10 cellular contexts compared by ENCODE assay signal in the genomic region with DNA sequence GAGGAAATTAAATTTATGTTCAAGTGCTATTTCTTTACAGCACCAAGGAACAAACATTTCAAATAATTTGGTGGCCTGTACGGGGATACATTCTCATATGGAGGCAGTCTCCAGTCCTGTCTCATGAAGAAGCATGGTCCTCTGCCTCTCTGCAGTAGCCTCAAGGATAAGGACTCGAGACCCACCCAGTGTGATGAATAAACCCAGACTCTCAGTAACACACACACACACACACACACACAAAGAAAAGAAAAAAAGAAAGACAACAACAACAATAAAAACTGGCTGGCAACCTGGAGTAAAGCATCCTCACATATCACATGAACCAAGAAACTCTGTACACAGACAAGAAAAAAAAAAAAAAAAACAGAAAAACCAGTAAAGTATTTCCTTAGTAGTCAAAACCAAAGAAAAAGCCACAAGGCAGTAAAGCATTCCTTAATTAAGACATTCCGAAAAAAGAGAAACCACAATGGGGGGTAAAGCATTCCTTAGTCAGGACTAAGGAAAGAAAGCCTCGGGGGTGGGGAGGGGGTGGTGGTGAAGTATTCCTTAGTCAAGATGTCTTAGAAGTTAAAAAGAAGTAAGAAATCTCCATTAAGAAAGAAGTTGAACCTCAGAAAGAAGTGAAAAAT. TPM values are rescaled to one million over a fixed set of nuclear protein-coding genes. Genes with fewer than 3 reads are reported as not detected.
A peak's percentile ranks its signal among the peaks of the same experiment; 100 is the strongest.
DNase-seq lines count a peak whose midpoint lies in the region; ATAC-seq and TF ChIP-seq lines count a peak whose summit lies in the region.
"Had no signal": no experiment of that assay in that cellular context is flagged by ENCODE, and none has a peak within 500 bp of the region (broad histone marks: within the 10 kb centered on the region; RNA-seq: fewer than 3 reads in every experiment).

No MANE protein-coding gene starts in this region.

- TF ChIP-seq CTCF in left ventricle myocardium inferior (IDR thresholded peaks at IDR 0.05; ENCODE audit: borderline replicate concordance): no peak
- no peak for TF ChIP-seq CTCF in lower lobe of right lung (IDR thresholded peaks at IDR 0.05)
- TF ChIP-seq CTCF in vagina (IDR thresholded peaks at IDR 0.05): no peak

- H3K4me3 ChIP-seq in left ventricle myocardium inferior: peak overlapping the region; percentile 32
- no peak overlapping the region for H3K4me3 ChIP-seq in right cardiac atrium (ENCODE audit: low read length)
- no peak overlapping the region for H3K4me3 ChIP-seq in lower lobe of right lung
- H3K4me3 ChIP-seq in vagina: no peak overlapping the region

- peaks cover 38% of the 10 kb centered on the region for H3K4me1 ChIP-seq in left ventricle myocardium inferior
- H3K4me1 ChIP-seq in right cardiac atrium (ENCODE audit: control insufficient read depth, insufficient read depth, low read length): peaks cover 6% of the 10 kb centered on the region
- peaks cover 12% of the 10 kb centered on the region for H3K4me1 ChIP-seq in lower lobe of right lung
- H3K4me1 ChIP-seq in vagina: peaks cover 33% of the 10 kb centered on the region

- no peaks in the 10 kb centered on the region for H3K36me3 Mint-ChIP-seq in dendritic cell treated with granulocyte-macrophage colony-stimulating factor and Interleukin-4, amounts not matched to agents 40 ng/mL and 50 ng/mL, for 4 days (ENCODE audit: low read depth)
- H3K36me3 Mint-ChIP-seq: natural killer cell had no signal

- H3K4me1 Mint-ChIP-seq in dendritic cell treated with granulocyte-macrophage colony-stimulating factor and Interleukin-4, amounts not matched to agents 40 ng/mL and 50 ng/mL, for 4 days (ENCODE audit: low read depth): peaks cover 36% of the 10 kb centered on the region
- H3K4me1 Mint-ChIP-seq: natural killer cell had no signal

- DNase-seq in left ventricle myocardium inferior (no peak), right cardiac atrium (no peak), lower lobe of right lung (no peak), vagina (ENCODE audit: extremely low spot score in 2 of 2) (no peak), midbrain (lab: John Stamatoyannopoulos, UW) (no peak)
- DNase-seq: natural killer cell had no signal

- H3K27ac ChIP-seq in left ventricle myocardium inferior (replicated peaks) (peak overlapping the region; percentile 78), right cardiac atrium (ENCODE audit: low read length) (no peak overlapping the region), lower lobe of right lung (peak overlapping the region; percentile 57), vagina (peak overlapping the region; percentile 79)
- H3K27ac ChIP-seq: VCaP had no signal

- no peaks in the 10 kb centered on the region for H3K27me3 ChIP-seq in left ventricle myocardium inferior (ENCODE audit: low read depth)
- H3K27me3 ChIP-seq in right cardiac atrium (ENCODE audit: control insufficient read depth, insufficient read depth): no peaks in the 10 kb centered on the region
- no peaks in the 10 kb centered on the region for H3K27me3 ChIP-seq in lower lobe of right lung (ENCODE audit: low read depth)
- H3K27me3 ChIP-seq in vagina: no peaks in the 10 kb centered on the region

- H3K9me3 ChIP-seq in left ventricle myocardium inferior (replicated peaks) (no peaks in the 10 kb centered on the region), right cardiac atrium (ENCODE audit: control insufficient read depth, low read length) (no peaks in the 10 kb centered on the region), lower lobe of right lung (no peaks in the 10 kb centered on the region), vagina (no peaks in the 10 kb centered on the region)

- H3K27me3 Mint-ChIP-seq in dendritic cell treated with granulocyte-macrophage colony-stimulating factor and Interleukin-4, amounts not matched to agents 40 ng/mL and 50 ng/mL, for 4 days: peaks cover 4% of the 10 kb centered on the region

- WGBS in right cardiac atrium: 73% methylated on average over 4 of the region's 4 CpGs

- peak overlapping the region; percentile 32 for H3K27ac Mint-ChIP-seq in dendritic cell treated with granulocyte-macrophage colony-stimulating factor and Interleukin-4, amounts not matched to agents 40 ng/mL and 50 ng/mL, for 4 days
- H3K27ac Mint-ChIP-seq: natural killer cell had no signal

- intact Hi-C loops in left ventricle myocardium inferior (cut with micrococcal nuclease): no loop called here
- intact Hi-C loops in right cardiac atrium (cut with DNase I): loop anchor here in 2 of 4 donors (10.0 kb wide), 2 partner anchors 45 to 255 kb away; no protein-coding TSS in a partner anchor
- intact Hi-C loops in dendritic cell treated with granulocyte-macrophage colony-stimulating factor and Interleukin-4, amounts not matched to agents 40 ng/mL and 50 ng/mL, for 4 days (cut with micrococcal nuclease): no loop called here
- intact Hi-C loops in lower lobe of right lung (cut with DNase I): no loop called here
- intact Hi-C loops in vagina (cut with DNase I): no loop called here

- H3K4me3 Mint-ChIP-seq in dendritic cell treated with granulocyte-macrophage colony-stimulating factor and Interleukin-4, amounts not matched to agents 40 ng/mL and 50 ng/mL, for 4 days: no peak overlapping the region
- H3K4me3 Mint-ChIP-seq: natural killer cell had no signal

- no peak for ATAC-seq in right cardiac atrium
- no peak for ATAC-seq in lower lobe of right lung
- no peak for ATAC-seq in HG03520 (IDR thresholded peaks at IDR 0.05; ENCODE audit: unreplicated experiment)
- ATAC-seq in esophagus mucosa: no peak
- ATAC-seq: natural killer cell had no signal

- H3K9me3 Mint-ChIP-seq in dendritic cell treated with granulocyte-macrophage colony-stimulating factor and Interleukin-4, amounts not matched to agents 40 ng/mL and 50 ng/mL, for 4 days: no peaks in the 10 kb centered on the region
- H3K9me3 Mint-ChIP-seq: natural killer cell had no signal

- H3K36me3 ChIP-seq in left ventricle myocardium inferior (no peaks in the 10 kb centered on the region), lower lobe of right lung (no peaks in the 10 kb centered on the region), vagina (no peaks in the 10 kb centered on the region)

- no peak for TF ChIP-seq POLR2A in vagina (IDR thresholded peaks at IDR 0.05)

RNA-seq across cellular contexts. Expression of a gene that starts 28.4 kb away (rescaled TPM):
- total RNA-seq in left ventricle myocardium inferior (0.49 TPM), right cardiac atrium (under 1 TPM in 3 of 4 donors, not detected in 1; 0.21 to 0.60 (median 0.25) TPM), lower lobe of right lung (2.4 TPM), vagina (6.4 TPM), esophagus mucosa (1.8 TPM)
- polyA plus RNA-seq in right cardiac atrium: 0.61 TPM
- total RNA-seq: natural killer cell had no signal

RNA-seq across cellular contexts. Expression of a gene that starts 34.8 kb away (rescaled TPM):
- 49.7 TPM for total RNA-seq in left ventricle myocardium inferior
- 10 to 100 TPM; 26.2 to 87.7 (median 66.4) TPM for total RNA-seq in right cardiac atrium
- polyA plus RNA-seq in right cardiac atrium: 41.0 TPM
- total RNA-seq in lower lobe of right lung: 288 TPM
- 14.0 TPM for total RNA-seq in vagina
- total RNA-seq in esophagus mucosa: 113 TPM
- total RNA-seq: natural killer cell had no signal
